Comparison of ENCODE assay signal across 8 cellular contexts in genomic region chr19:7348587-7349230, GRCh38. TPM values are rescaled to one million over a fixed set of nuclear protein-coding genes. Genes with fewer than 3 reads are reported as not detected.
DNase-seq lines count a peak whose midpoint lies in the region; ATAC-seq, FAIRE-seq and TF ChIP-seq lines count a peak whose summit lies in the region.

Gene ARHGEF18, plus strand, starts transcription at chr19:7348937. Its CDS starts 13,954 bp downstream, at chr19:7362891.

- H3K4me3 Mint-ChIP-seq in CD14-positive monocyte (peak within 1 kb of the TSS; percentile 99), glutamatergic neuron (ENCODE audit: unreplicated experiment) (no peak within 1 kb of the TSS)

- no peak for ATAC-seq in GM21423 (IDR thresholded peaks at IDR 0.05; ENCODE audit: unreplicated experiment)

- no peak for TF ChIP-seq POLR2A in H54 (IDR thresholded peaks at IDR 0.05; ENCODE audit: low read depth, low read length)

- H3K9me3 Mint-ChIP-seq in CD14-positive monocyte (peaks cover 6 to 17% (median 14%) of the 10 kb centered on the region in 7 donors), glutamatergic neuron (ENCODE audit: unreplicated experiment) (peaks cover 11% of the 10 kb centered on the region)

- H3K36me3 Mint-ChIP-seq in CD14-positive monocyte: peaks cover 7 to 16% of the 10 kb centered on the region in 2 donors
- peaks cover 6% of the 10 kb centered on the region for H3K36me3 Mint-ChIP-seq in glutamatergic neuron (ENCODE audit: unreplicated experiment)

- H3K4me1 Mint-ChIP-seq in CD14-positive monocyte (peaks cover 78% of the 10 kb centered on the region), glutamatergic neuron (ENCODE audit: low read depth, unreplicated experiment) (no peaks in the 10 kb centered on the region)

- no peak for TF ChIP-seq CTCF in CD14-positive monocyte (IDR thresholded peaks at IDR 0.05)
- TF ChIP-seq CTCF in glutamatergic neuron (IDR thresholded peaks at IDR 0.05; ENCODE audit: partially characterized antibody, unreplicated experiment): no peak

- intact Hi-C loops in CD14-positive monocyte (cut with micrococcal nuclease): no loop called here

- H3K27ac Mint-ChIP-seq in CD14-positive monocyte: peak within 1 kb of the TSS; percentile 90 to 98 (median 96)
- H3K27ac Mint-ChIP-seq in glutamatergic neuron (ENCODE audit: unreplicated experiment): no peak within 1 kb of the TSS

- no peak for FAIRE-seq in H54 (lab: Jason Lieb, UNC)

- peak; percentile 79 for DNase-seq in CD14-positive monocyte (ENCODE audit: low spot score)
- peak; percentile 94 for DNase-seq in NAMALWA (ENCODE audit: low spot score)
- peak; percentile 29 for DNase-seq in activated T-cell treated with anti-CD3 and anti-CD28 coated beads for 48 hours (ENCODE audit: low read depth)
- DNase-seq in glutamatergic neuron: no peak
- DNase-seq in stimulated activated CD4-positive, alpha-beta T cell treated with anti-CD3 and anti-CD28 coated beads, Interleukin-2, amount 100 ng/mL, for 24 hours: peak; percentile 59 to 60
- no peak for DNase-seq in H54 (ENCODE audit: insufficient read length, low spot score)
- DNase-seq in NCI-H2029 (lab: John Stamatoyannopoulos, UW): no peak

- H3K27me3 Mint-ChIP-seq in CD14-positive monocyte (ENCODE audit: low read depth in 3 of 3) (peaks cover 1 to 2% (median 2%) of the 10 kb centered on the region in 3 donors), glutamatergic neuron (ENCODE audit: unreplicated experiment) (peaks cover 3% of the 10 kb centered on the region)

RNA-seq across cellular contexts. Expression of gene ARHGEF18, which starts in this region (rescaled TPM):
- polyA plus RNA-seq in CD14-positive monocyte: under 1 TPM; 0.46 to 0.87 TPM
- total RNA-seq in glutamatergic neuron (ENCODE audit: unreplicated experiment): 44.1 TPM

Comparison
In these comparisons a context has a peak if more than half of its experiments do, and no peak if none do; other contexts are left out.
1. Peak in DNase-seq in CD14-positive monocyte; RNA of the gene not detected or under 1 TPM.
2. DNase-seq: peak in NAMALWA (single experiment), activated T-cell treated with anti-CD3 and anti-CD28 coated beads for 48 hours (single experiment) and stimulated activated CD4-positive, alpha-beta T cell treated with anti-CD3 and anti-CD28 coated beads, Interleukin-2, amount 100 ng/mL, for 24 hours (2 of 2); none in glutamatergic neuron (single experiment), H54 (single experiment) and NCI-H2029 (single experiment).